Comparison of ENCODE assay signal across 8 cellular contexts in genomic region chr1:53956308-53957168, GRCh38. TPM values are rescaled to one million over a fixed set of nuclear protein-coding genes. Genes with fewer than 3 reads are reported as not detected.
DNase-seq lines count a peak whose midpoint lies in the region; ATAC-seq and TF ChIP-seq lines count a peak whose summit lies in the region.

No MANE protein-coding gene starts in this region.

- H3K27me3 ChIP-seq in HUES6 (ENCODE audit: control insufficient read depth, insufficient read depth, low read length): no peaks in the 10 kb centered on the region

- peak overlapping the region; percentile 24 for H3K9ac ChIP-seq in HUES6 (ENCODE audit: low read length)

- peaks cover 51% of the 10 kb centered on the region for H3K36me3 ChIP-seq in HUES6 (ENCODE audit: control insufficient read depth, insufficient read depth, low read length)

- H3K9me3 ChIP-seq in HUES6 (ENCODE audit: control insufficient read depth, insufficient read depth, low read depth, low read length): no peaks in the 10 kb centered on the region

- peaks cover 8% of the 10 kb centered on the region for H3K4me1 Mint-ChIP-seq in osteocyte (ENCODE audit: unreplicated experiment)

- H3K27me3 Mint-ChIP-seq in osteocyte (ENCODE audit: unreplicated experiment): no peaks in the 10 kb centered on the region

- peaks cover 18% of the 10 kb centered on the region for H3K36me3 Mint-ChIP-seq in osteocyte (ENCODE audit: unreplicated experiment)

- DNase-seq in NOMO-1 treated with DMSO at 0.1 percent for 48 hours (lab: John Stamatoyannopoulos, UW; ENCODE audit: unreplicated experiment) (peak; percentile 62), iris pigment epithelial cell (ENCODE audit: low read depth) (peak; percentile 68), HK-2 (ENCODE audit: unreplicated experiment) (no peak), GM19240 (ENCODE audit: insufficient read length, low spot score) (no peak), osteocyte (ENCODE audit: extremely low spot score, unreplicated experiment) (no peak)

- TF ChIP-seq CTCF in 22Rv1 (IDR thresholded peaks at IDR 0.05) (no peak), osteocyte (IDR thresholded peaks at IDR 0.05) (no peak)

- H3K27ac ChIP-seq in 22Rv1 (peak overlapping the region; percentile 57), HUES6 (ENCODE audit: low read depth, low read length) (peak overlapping the region; percentile 50; the same call in 1 of the 2 replicates)

- H3K27ac Mint-ChIP-seq in osteocyte (ENCODE audit: unreplicated experiment): no peak overlapping the region

- H3K4me1 ChIP-seq in HUES6 (ENCODE audit: control insufficient read depth, insufficient read depth, low read length): peaks cover 25% of the 10 kb centered on the region

- no peak overlapping the region for H3K4me3 ChIP-seq in HUES6 (ENCODE audit: low read depth, low read length)

- H3K9me3 Mint-ChIP-seq in osteocyte (ENCODE audit: unreplicated experiment): no peaks in the 10 kb centered on the region

- no peak overlapping the region for H3K4me3 Mint-ChIP-seq in osteocyte (ENCODE audit: unreplicated experiment)

- ATAC-seq in HG02759 (IDR thresholded peaks at IDR 0.05; ENCODE audit: unreplicated experiment): no peak

RNA-seq across cellular contexts. Expression of gene LRRC42, which starts 10.4 kb away (rescaled TPM):
- 30.1 and 32.8 TPM in 2 replicates for total RNA-seq in osteocyte

RNA-seq across cellular contexts. Expression of gene IFT25, which starts 11.0 kb away (rescaled TPM):
- 29.2 and 29.9 TPM in 2 replicates for total RNA-seq in osteocyte

Comparison
In these comparisons a context has a peak if more than half of its experiments do, and no peak if none do; other contexts are left out.
1. DNase-seq: peak in NOMO-1 treated with DMSO at 0.1 percent for 48 hours (single experiment) and iris pigment epithelial cell (single experiment); none in HK-2 (single experiment), GM19240 (single experiment) and osteocyte (single experiment).